In genomic region chr19:14563989-14564650, GRCh38 we compare ENCODE assay signal across 8 cellular contexts. TPM values are rescaled to one million over a fixed set of nuclear protein-coding genes. Genes with fewer than 3 reads are reported as not detected.
DNase-seq lines count a peak whose midpoint lies in the region; ATAC-seq and TF ChIP-seq lines count a peak whose summit lies in the region.

No MANE protein-coding gene starts in this region.

- ATAC-seq in T-cell (replicated peaks in 1 of 4) (peak; percentile 28 to 68 (median 52)), HG02759 (IDR thresholded peaks at IDR 0.05; ENCODE audit: unreplicated experiment) (no peak), HG03196 (IDR thresholded peaks at IDR 0.05; ENCODE audit: unreplicated experiment) (no peak)

- H3K4me3 ChIP-seq in epithelial cell of esophagus (ENCODE audit: low read length), result no peak overlapping the region

- POLR2A ChIA-PET in T-cell (lab: Charles Lee), result no interaction called here

- TF ChIP-seq CTCF in epithelial cell of esophagus (IDR thresholded peaks at IDR 0.05; ENCODE audit: insufficient read depth, low read depth, low read length, missing control alignments), result no peak

- DNase-seq in NCI-H146 (lab: John Stamatoyannopoulos, UW) (peak; percentile 32), NCI-H146 treated with DMSO at 0.1 percent for 48 hours (lab: John Stamatoyannopoulos, UW; ENCODE audit: unreplicated experiment) (no peak), T-cell (peak in 26 of 34 experiments; percentile 22 to 61 (median 40)), epithelial cell of esophagus (ENCODE audit: low read depth) (peak; percentile 70), NCI-H524 treated with DMSO at 0.1 percent for 48 hours (lab: John Stamatoyannopoulos, UW) (no peak)
- DNase-seq in stimulated activated CD4-positive, alpha-beta T cell treated with anti-CD3 and anti-CD28 coated beads, Interleukin-4, amount 100 ng/mL, for 1 hour, result peak; percentile 50

- H3K36me3 Mint-ChIP-seq in T-cell, result peaks cover 9% of the 10 kb centered on the region

- CTCF ChIA-PET in T-cell (lab: Charles Lee), result no interaction called here

- no peaks in the 10 kb centered on the region for H3K27me3 Mint-ChIP-seq in T-cell

- H3K27ac Mint-ChIP-seq in T-cell, result peak overlapping the region in 1 of 2 donors; percentile 68

- peaks cover 22 to 40% (median 34%) of the 10 kb centered on the region in 3 donors for H3K4me1 Mint-ChIP-seq in T-cell

- no peaks in the 10 kb centered on the region for H3K9me3 Mint-ChIP-seq in T-cell

- no peak overlapping the region for H3K4me3 Mint-ChIP-seq in T-cell

RNA-seq across cellular contexts. Expression of gene NDUFB7, which starts 7.7 kb away (rescaled TPM):
- 100 to 1,000 TPM in 1 of 5 donors, 10 to 100 TPM in 4; 47.9 to 112 (median 90.4) TPM for total RNA-seq in T-cell

RNA-seq across cellular contexts. Expression of gene CLEC17A, which starts 18.8 kb away (rescaled TPM):
- total RNA-seq in T-cell, result 1 to 10 TPM in 3 of 5 donors, under 1 TPM in 2; 0.40 to 5.2 (median 1.1) TPM

RNA-seq across cellular contexts. Expression of gene TECR, which starts 34.7 kb away (rescaled TPM):
- 100 to 1,000 TPM; 137 to 207 (median 171) TPM for total RNA-seq in T-cell

RNA-seq across cellular contexts. Expression of gene DNAJB1, which starts 45.9 kb away (rescaled TPM):
- total RNA-seq in T-cell, result 100 to 1,000 TPM; 158 to 575 (median 165) TPM

Comparison
In these comparisons a context has a peak if more than half of its experiments do, and no peak if none do; other contexts are left out.
1. DNase-seq: peak in NCI-H146 (single experiment), T-cell (26 of 34), epithelial cell of esophagus (single experiment) and stimulated activated CD4-positive, alpha-beta T cell treated with anti-CD3 and anti-CD28 coated beads, Interleukin-4, amount 100 ng/mL, for 1 hour (single experiment); none in NCI-H146 treated with DMSO at 0.1 percent for 48 hours (single experiment) and NCI-H524 treated with DMSO at 0.1 percent for 48 hours (single experiment).
2. ATAC-seq: peak in T-cell (4 of 4); none in HG02759 (single experiment) and HG03196 (single experiment).